Comparison of ENCODE assay signal across 9 cellular contexts in the genomic region with DNA sequence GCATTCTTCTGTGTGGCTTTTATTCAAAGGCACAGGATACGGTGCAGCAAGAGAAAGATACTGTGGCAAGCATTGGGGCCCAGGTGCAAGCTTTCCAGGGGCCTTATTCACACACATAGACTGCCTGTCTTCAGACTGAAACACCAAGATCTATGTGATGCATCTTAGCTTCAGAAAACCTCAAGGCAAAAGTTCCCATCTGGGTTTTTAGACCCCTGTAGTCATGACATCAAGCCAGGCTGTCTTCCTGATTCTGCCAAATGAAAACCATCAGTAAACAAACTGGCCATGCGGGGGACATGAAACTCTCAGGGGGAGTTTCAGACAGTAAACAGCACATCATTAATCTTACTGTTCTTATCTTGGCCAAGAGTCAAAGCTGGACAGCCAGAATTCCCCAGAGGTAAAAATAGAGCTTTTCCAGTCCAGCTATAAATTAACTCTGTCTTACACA. TPM values are rescaled to one million over a fixed set of nuclear protein-coding genes. Genes with fewer than 3 reads are reported as not detected.
A peak's percentile ranks its signal among the peaks of the same experiment; 100 is the strongest.
DNase-seq lines count a peak whose midpoint lies in the region; ATAC-seq and TF ChIP-seq lines count a peak whose summit lies in the region.
"Had no signal": no experiment of that assay in that cellular context is flagged by ENCODE, and none has a peak within 500 bp of the region (broad histone marks: within the 10 kb centered on the region; RNA-seq: fewer than 3 reads in every experiment).

No MANE protein-coding gene starts in this region.

- CTCF ChIA-PET in MCF 10A (lab: Yijun Ruan, JAX), result interaction anchor here (1.0 to 2.1 kb wide), 2 partner anchors 9 kb away, joined by 4 to 7 read pairs; no protein-coding TSS in a partner anchor

- no peaks in the 10 kb centered on the region for H3K27me3 Mint-ChIP-seq in naive thymus-derived CD8-positive, alpha-beta T cell
- H3K27me3 Mint-ChIP-seq in MCF 10A (ENCODE audit: insufficient read depth, unreplicated experiment), result no peaks in the 10 kb centered on the region

- ATAC-seq in GM18520 (IDR thresholded peaks at IDR 0.05; ENCODE audit: unreplicated experiment) (peak; percentile 27), GM21717 (IDR thresholded peaks at IDR 0.05; ENCODE audit: unreplicated experiment) (peak; percentile 40), upper lobe of left lung (ENCODE audit: low FRiP score in 2 of 2) (no peak)
- peak; percentile 54 to 55 for ATAC-seq in naive thymus-derived CD8-positive, alpha-beta T cell

- peaks cover 14% of the 10 kb centered on the region; the same call in 1 of the 2 replicates for H3K79me2 ChIP-seq in KMS-11 (ENCODE audit: insufficient read depth, low read depth)

- no TSS peak for BruUV-seq in MCF 10A (replicated peaks; lab: Mats Ljungman, UMichigan)

- H3K4me1 Mint-ChIP-seq in naive thymus-derived CD8-positive, alpha-beta T cell, result peaks cover 36 to 86% (median 77%) of the 10 kb centered on the region in 4 donors
- H3K4me1 Mint-ChIP-seq in MCF 10A (ENCODE audit: insufficient read depth, unreplicated experiment), result no peaks in the 10 kb centered on the region

- H3K4me3 ChIP-seq in KMS-11 (IDR thresholded peaks at IDR 0.05; ENCODE audit: insufficient read depth, low read depth, low read length) (no peak overlapping the region), upper lobe of left lung (no peak overlapping the region)

- H3K4me2 ChIP-seq in KMS-11, result peak overlapping the region; percentile 74

- peak; percentile 22; the same call in 1 of the 2 replicates for TF ChIP-seq CTCF in KMS-11 (conservative IDR thresholded peaks at IDR 0.05; ENCODE audit: low read depth, low read length)
- TF ChIP-seq CTCF in upper lobe of left lung (IDR thresholded peaks at IDR 0.05), result no peak
- no peak for TF ChIP-seq CTCF in MCF 10A (IDR thresholded peaks at IDR 0.05; ENCODE audit: unreplicated experiment)

- no peak overlapping the region for H2AFZ ChIP-seq in KMS-11 (ENCODE audit: low read depth)

- H3K36me3 Mint-ChIP-seq in naive thymus-derived CD8-positive, alpha-beta T cell, result peaks cover 0 to 14% (median 8%) of the 10 kb centered on the region in 3 donors
- peaks cover 23% of the 10 kb centered on the region for H3K36me3 Mint-ChIP-seq in MCF 10A (ENCODE audit: insufficient read depth, unreplicated experiment)

- H3K9me3 Mint-ChIP-seq in naive thymus-derived CD8-positive, alpha-beta T cell, result peaks cover 0 to under 1% (median 0%) of the 10 kb centered on the region in 9 donors
- H3K9me3 Mint-ChIP-seq in MCF 10A (ENCODE audit: unreplicated experiment), result no peaks in the 10 kb centered on the region

- H4K20me1 ChIP-seq in KMS-11 (ENCODE audit: insufficient read depth), result no peaks in the 10 kb centered on the region

- 62 to 71% methylated on average over 2 of the region's 2 CpGs for WGBS in upper lobe of left lung, 2 donors

- intact Hi-C loops in MCF 10A (cut with micrococcal nuclease), result no loop called here

- no peaks in the 10 kb centered on the region for H3K36me3 ChIP-seq in KMS-11 (ENCODE audit: insufficient read depth)
- peaks cover 0 to 27% (median 8%) of the 10 kb centered on the region in 4 donors for H3K36me3 ChIP-seq in upper lobe of left lung

- peak overlapping the region; percentile 92 to 99 (median 98) for H3K27ac Mint-ChIP-seq in naive thymus-derived CD8-positive, alpha-beta T cell
- H3K27ac Mint-ChIP-seq in MCF 10A (ENCODE audit: low read depth, unreplicated experiment), result no peak overlapping the region

- peak overlapping the region; percentile 64 to 89 (median 82) for H3K4me3 Mint-ChIP-seq in naive thymus-derived CD8-positive, alpha-beta T cell
- no peak overlapping the region for H3K4me3 Mint-ChIP-seq in MCF 10A (ENCODE audit: unreplicated experiment)

- TF ChIP-seq POLR2A in upper lobe of left lung (IDR thresholded peaks at IDR 0.05), result no peak

- no peaks in the 10 kb centered on the region for H3K9me3 ChIP-seq in upper lobe of left lung

- H3K4me1 ChIP-seq in KMS-11 (ENCODE audit: low read depth, poor library complexity, severe bottlenecking) (peaks cover 79% of the 10 kb centered on the region), upper lobe of left lung (peaks cover 0 to 19% (median 16%) of the 10 kb centered on the region in 4 donors)

- H3K27ac ChIP-seq in KMS-11, result peak overlapping the region; percentile 95
- H3K27ac ChIP-seq in upper lobe of left lung, result peak overlapping the region in 2 of 4 donors; percentile 32 to 49

- TF ChIP-seq EP300 in upper lobe of left lung (IDR thresholded peaks at IDR 0.05), result no peak

- DNase-seq in naive thymus-derived CD8-positive, alpha-beta T cell, result peak in 6 of 10 donors; percentile 22 to 69 (median 48)
- DNase-seq in HPDE6-E6E7 (ENCODE audit: extremely low spot score) (no peak), SIG-M5 (lab: John Stamatoyannopoulos, UW) (no peak), upper lobe of left lung (no peak), MCF 10A (ENCODE audit: unreplicated experiment) (no peak)
- DNase-seq: T-helper 1 cell had no signal

- H3K27me3 ChIP-seq in KMS-11 (ENCODE audit: insufficient read depth, low read depth), result no peaks in the 10 kb centered on the region
- H3K27me3 ChIP-seq in upper lobe of left lung, result no peaks in the 10 kb centered on the region

- H3K9ac ChIP-seq in KMS-11, result peak overlapping the region; percentile 79

- POLR2A ChIA-PET in naive thymus-derived CD8-positive, alpha-beta T cell (lab: Charles Lee), result interaction anchor here (1.6 to 7.4 kb wide), 6 partner anchors 9 to 175 kb away, joined by 5 to 71 read pairs (median 16); partner anchors contain the start of genes AGBL3, CYREN and TMEM140
- POLR2A ChIA-PET in MCF 10A (lab: Yijun Ruan, JAX), result interaction anchor here (0.6 to 1.3 kb wide), 2 partner anchors 173 to 701 kb away, joined by 4 read pairs; no protein-coding TSS in a partner anchor

RNA-seq across cellular contexts. Expression of gene AGBL3, which starts 9.8 kb away (rescaled TPM):
- 10 to 100 TPM; 10.9 to 12.7 TPM for total RNA-seq in naive thymus-derived CD8-positive, alpha-beta T cell
- polyA plus RNA-seq in naive thymus-derived CD8-positive, alpha-beta T cell, result 1 to 10 TPM; 1.8 to 4.0 (median 3.2) TPM
- 1 to 10 TPM; 1.0 to 5.2 (median 2.5) TPM for total RNA-seq in upper lobe of left lung
- 1.1 and 1.8 TPM in 2 replicates for total RNA-seq in MCF 10A (2022)

Comparison
In these comparisons a context has a peak if more than half of its experiments do, and no peak if none do; other contexts are left out.
1. ATAC-seq: peak in GM18520 (single experiment), GM21717 (single experiment) and naive thymus-derived CD8-positive, alpha-beta T cell (2 of 2); none in upper lobe of left lung (0 of 2).
2. DNase-seq: peak in naive thymus-derived CD8-positive, alpha-beta T cell (6 of 10); none in HPDE6-E6E7 (single experiment), SIG-M5 (single experiment), upper lobe of left lung (0 of 2) and MCF 10A (single experiment).